Comparison of ENCODE assay signal across 1 cellular context in the genomic region with DNA sequence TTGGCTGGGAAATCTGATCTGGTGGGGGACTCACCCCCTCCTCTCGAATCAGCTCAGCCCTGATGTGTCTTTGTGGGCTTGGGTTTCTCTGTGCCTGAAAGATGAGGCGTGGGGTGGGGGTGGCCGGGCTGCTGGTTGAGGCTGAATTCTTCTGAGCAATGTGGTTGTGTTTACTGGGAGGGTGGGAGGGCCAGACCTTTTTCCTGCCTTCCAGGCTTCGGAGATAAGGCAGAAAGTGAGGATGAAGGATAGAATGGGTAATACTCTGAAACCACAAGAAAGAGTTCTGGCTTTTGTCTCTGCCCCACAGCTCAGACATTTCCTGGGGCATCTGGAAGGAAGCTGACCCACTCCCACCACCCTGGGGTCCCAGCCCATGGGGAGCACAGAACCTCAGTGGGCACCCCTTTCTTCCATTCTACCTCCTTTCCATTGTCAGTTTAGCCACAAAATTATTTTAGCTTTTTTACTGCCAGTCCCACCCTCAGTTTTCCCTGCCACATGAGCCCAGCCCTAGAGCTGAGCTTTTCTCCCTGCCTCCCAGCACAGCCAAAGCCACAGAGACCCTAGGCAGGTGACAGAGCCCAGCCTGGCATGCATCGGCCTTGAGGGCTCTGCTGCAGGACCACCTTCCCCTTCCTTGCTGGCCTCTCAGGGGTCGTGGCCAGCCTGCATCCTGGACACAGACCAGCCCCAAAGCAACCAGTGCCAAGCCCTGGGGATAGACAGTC.
TF ChIP-seq lines count a peak whose summit lies in the region.

No MANE protein-coding gene starts in this region.

TF ChIP-seq in IMR-90, 13 proteins besides CTCF, POLR2A, EP300 and RAD21:
- TF ChIP-seq, protein P1, sequence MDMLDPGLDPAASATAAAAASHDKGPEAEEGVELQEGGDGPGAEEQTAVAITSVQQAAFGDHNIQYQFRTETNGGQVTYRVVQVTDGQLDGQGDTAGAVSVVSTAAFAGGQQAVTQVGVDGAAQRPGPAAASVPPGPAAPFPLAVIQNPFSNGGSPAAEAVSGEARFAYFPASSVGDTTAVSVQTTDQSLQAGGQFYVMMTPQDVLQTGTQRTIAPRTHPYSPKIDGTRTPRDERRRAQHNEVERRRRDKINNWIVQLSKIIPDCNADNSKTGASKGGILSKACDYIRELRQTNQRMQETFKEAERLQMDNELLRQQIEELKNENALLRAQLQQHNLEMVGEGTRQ (IDR thresholded peaks at IDR 0.05; ENCODE audit: low read depth, low read length) = no peak
- TF ChIP-seq MAFK (IDR thresholded peaks at IDR 0.05; ENCODE audit: low read depth, low read length) (no peak), SMC3 (IDR thresholded peaks at IDR 0.05; ENCODE audit: low read depth, low read length) (no peak), CEBPB (IDR thresholded peaks at IDR 0.05; ENCODE audit: low read depth, low read length) (no peak), CHD1 (IDR thresholded peaks at IDR 0.05; ENCODE audit: low read depth, low read length) (no peak), MXI1 (IDR thresholded peaks at IDR 0.05; ENCODE audit: borderline replicate concordance, low read depth, low read length) (no peak), NFE2L2 (IDR thresholded peaks at IDR 0.05; ENCODE audit: low read depth, low read length) (no peak), FOS (IDR thresholded peaks at IDR 0.05; ENCODE audit: low read depth, low read length) (no peak), BHLHE40 (IDR thresholded peaks at IDR 0.05; ENCODE audit: low read depth, low read length) (no peak), MAZ (IDR thresholded peaks at IDR 0.05; ENCODE audit: borderline replicate concordance, low read depth, low read length) (no peak), RCOR1 (IDR thresholded peaks at IDR 0.05; ENCODE audit: insufficient replicate concordance, low read length) (no peak), RFX5 (IDR thresholded peaks at IDR 0.05; ENCODE audit: low read depth, low read length) (no peak)
- TF ChIP-seq, protein P2, sequence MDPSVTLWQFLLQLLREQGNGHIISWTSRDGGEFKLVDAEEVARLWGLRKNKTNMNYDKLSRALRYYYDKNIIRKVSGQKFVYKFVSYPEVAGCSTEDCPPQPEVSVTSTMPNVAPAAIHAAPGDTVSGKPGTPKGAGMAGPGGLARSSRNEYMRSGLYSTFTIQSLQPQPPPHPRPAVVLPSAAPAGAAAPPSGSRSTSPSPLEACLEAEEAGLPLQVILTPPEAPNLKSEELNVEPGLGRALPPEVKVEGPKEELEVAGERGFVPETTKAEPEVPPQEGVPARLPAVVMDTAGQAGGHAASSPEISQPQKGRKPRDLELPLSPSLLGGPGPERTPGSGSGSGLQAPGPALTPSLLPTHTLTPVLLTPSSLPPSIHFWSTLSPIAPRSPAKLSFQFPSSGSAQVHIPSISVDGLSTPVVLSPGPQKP (IDR thresholded peaks at IDR 0.05; ENCODE audit: borderline replicate concordance, low read depth, low read length) = no peak
